In the genomic region with DNA sequence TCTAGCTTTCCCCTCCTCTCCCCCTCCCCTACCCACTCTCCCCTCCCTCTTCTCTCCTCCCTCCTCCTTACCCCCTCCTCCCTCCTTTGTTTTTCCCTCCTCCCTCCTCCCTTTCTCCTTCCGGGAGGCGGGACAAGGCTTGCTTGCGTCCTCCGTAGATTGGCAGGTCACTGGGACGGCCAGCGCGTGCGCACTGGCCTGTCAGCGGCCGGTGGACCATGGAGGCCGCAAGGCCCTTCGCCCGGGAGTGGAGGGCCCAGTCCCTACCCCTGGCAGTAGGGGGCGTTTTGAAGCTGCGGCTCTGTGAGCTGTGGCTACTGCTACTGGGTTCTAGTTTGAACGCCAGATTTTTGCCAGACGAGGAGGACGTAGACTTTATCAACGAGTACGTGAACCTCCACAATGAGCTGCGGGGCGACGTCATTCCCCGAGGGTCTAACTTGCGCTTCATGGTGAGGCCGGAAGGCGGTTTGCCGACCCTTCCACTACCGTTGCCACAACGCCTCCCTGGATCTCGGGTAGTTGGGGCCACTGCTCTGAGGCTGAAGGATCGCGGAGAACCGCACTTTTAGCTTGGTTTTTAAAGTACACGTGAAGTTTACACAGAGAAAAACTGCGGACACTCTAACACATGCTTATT, we compare ENCODE assay signal across 8 cellular contexts.
DNase-seq lines count a peak whose midpoint lies in the region; ATAC-seq and TF ChIP-seq lines count a peak whose summit lies in the region.

GLIPR1L2 (plus strand) TSS at position 191 of the 640 bp plus-strand sequence; CDS start at position 219, 28 bp downstream.

- DNase-seq in AG10803 (ENCODE audit: low read depth) (peak; percentile 98), NCI-H446 (lab: John Stamatoyannopoulos, UW) (peak; percentile 96 to 99), kidney tubule cell (ENCODE audit: low spot score) (peak; percentile 99)
- DNase-seq in activated CD4-positive, alpha-beta T cell treated with anti-CD3 and anti-CD28 coated beads for 4 hours, result peak; percentile 83 to 84
- peak; percentile 75 to 78 for DNase-seq in stimulated activated CD4-positive, alpha-beta T cell treated with anti-CD3 and anti-CD28 coated beads, Interleukin-1b, Interleukin-23, amount 100 ng/mL, for 1 hour (ENCODE audit: low read depth in 2 of 2)

- peak within 1 kb of the TSS; percentile 73 for H3K4me3 ChIP-seq in AG10803 (ENCODE audit: low read length)

- TF ChIP-seq CTCF in AG10803 (conservative IDR thresholded peaks at IDR 0.05; ENCODE audit: low read length), result peak; percentile 85

- H3K27ac ChIP-seq in cingulate gyrus (ENCODE audit: low read depth, low read length), result peak within 1 kb of the TSS; percentile 95

- peak; percentile 96 for ATAC-seq in GM19025 (IDR thresholded peaks at IDR 0.05; ENCODE audit: low read depth, unreplicated experiment)
- peak; percentile 98 for ATAC-seq in HG03342 (IDR thresholded peaks at IDR 0.05; ENCODE audit: unreplicated experiment)

Comparison
In these comparisons a context has a peak if more than half of its experiments do, and no peak if none do; other contexts are left out.
1. Peak in every context shown above with its lines: DNase-seq, ATAC-seq, H3K4me3 ChIP-seq and H3K27ac ChIP-seq.